8 cellular contexts compared by ENCODE assay signal in genomic region chr3:170563712-170564423, GRCh38. TPM values are rescaled to one million over a fixed set of nuclear protein-coding genes. Genes with fewer than 3 reads are reported as not detected.
DNase-seq lines count a peak whose midpoint lies in the region; ATAC-seq and TF ChIP-seq lines count a peak whose summit lies in the region.

No MANE protein-coding gene starts in this region.

- TF ChIP-seq POLR2A in erythroblast (IDR thresholded peaks at IDR 0.05; ENCODE audit: low read length): no peak

- peaks cover 29% of the 10 kb centered on the region for H3K4me1 Mint-ChIP-seq in activated CD8-positive, alpha-beta memory T cell treated with anti-CD3 and anti-CD28 coated beads, Interleukin-2, amount 10 ng/mL, durations not matched to agents 7 days and 5 days

- H3K4me3 ChIP-seq in HFF-Myc (replicated peaks; ENCODE audit: low read depth, low read length) (no peak overlapping the region), fibroblast of mammary gland (ENCODE audit: control insufficient read depth, low read depth, low read length) (no peak overlapping the region)

- no peaks in the 10 kb centered on the region for H3K36me3 Mint-ChIP-seq in activated CD8-positive, alpha-beta memory T cell treated with anti-CD3 and anti-CD28 coated beads, Interleukin-2, amount 10 ng/mL, durations not matched to agents 7 days and 5 days

- H3K4me3 Mint-ChIP-seq in activated CD8-positive, alpha-beta memory T cell treated with anti-CD3 and anti-CD28 coated beads, Interleukin-2, amount 10 ng/mL, durations not matched to agents 7 days and 5 days: peak overlapping the region; percentile 36

- TF ChIP-seq CTCF in HFF-Myc (IDR thresholded peaks at IDR 0.05; ENCODE audit: low read depth, low read length, missing control alignments) (no peak), fibroblast of mammary gland (conservative IDR thresholded peaks at IDR 0.05; ENCODE audit: control insufficient read depth, insufficient read depth, low read depth, low read length) (no peak)

- ATAC-seq in activated CD8-positive, alpha-beta memory T cell treated with anti-CD3 and anti-CD28 coated beads, Interleukin-2, amount 10 ng/mL, durations not matched to agents 7 days and 5 days: peak; percentile 84

- H3K9me3 Mint-ChIP-seq in activated CD8-positive, alpha-beta memory T cell treated with anti-CD3 and anti-CD28 coated beads, Interleukin-2, amount 10 ng/mL, durations not matched to agents 7 days and 5 days (ENCODE audit: low read depth): peaks cover 2% of the 10 kb centered on the region

- peaks cover 42% of the 10 kb centered on the region for H3K27me3 Mint-ChIP-seq in activated CD8-positive, alpha-beta memory T cell treated with anti-CD3 and anti-CD28 coated beads, Interleukin-2, amount 10 ng/mL, durations not matched to agents 7 days and 5 days

- peak; percentile 58 for DNase-seq in activated CD8-positive, alpha-beta memory T cell treated with anti-CD3 and anti-CD28 coated beads, Interleukin-2, amount 10 ng/mL, durations not matched to agents 7 days and 5 days
- no peak for DNase-seq in activated CD8-positive, alpha-beta memory T cell treated with anti-CD3 and anti-CD28 coated beads, Interleukin-2, amount 50 U/mL, for 4 hours
- DNase-seq in HFF-Myc (ENCODE audit: extremely low read depth, low read depth) (peak; percentile 56), NCI-H2227 treated with DMSO at 0.1 percent for 48 hours (lab: John Stamatoyannopoulos, UW) (peak; percentile 63), fibroblast of mammary gland (ENCODE audit: low read depth) (peak; percentile 73), erythroblast (lab: John Stamatoyannopoulos, UW) (no peak), mesenteric fat pad (ENCODE audit: low spot score) (no peak), HPDE6-E6E7 (ENCODE audit: extremely low spot score) (no peak)

- CTCF ChIA-PET in activated CD8-positive, alpha-beta memory T cell treated with anti-CD3 and anti-CD28 coated beads, Interleukin-2, amount 10 ng/mL, durations not matched to agents 7 days and 5 days (lab: Charles Lee): interaction anchor here (0.7 kb wide), 1 partner anchor 1595 kb away, joined by 3 read pairs; no protein-coding TSS in a partner anchor

- H3K27ac Mint-ChIP-seq in activated CD8-positive, alpha-beta memory T cell treated with anti-CD3 and anti-CD28 coated beads, Interleukin-2, amount 10 ng/mL, durations not matched to agents 7 days and 5 days: no peak overlapping the region

RNA-seq across cellular contexts. Expression of gene SLC7A14, which starts 22.0 kb away (rescaled TPM):
- total RNA-seq in activated CD8-positive, alpha-beta memory T cell treated with anti-CD3 and anti-CD28 coated beads, Interleukin-2, amount 10 ng/mL, durations not matched to agents 7 days and 5 days: not detected
- not detected for total RNA-seq in mesenteric fat pad

Comparison
In these comparisons a context has a peak if more than half of its experiments do, and no peak if none do; other contexts are left out.
1. DNase-seq: peak in activated CD8-positive, alpha-beta memory T cell treated with anti-CD3 and anti-CD28 coated beads, Interleukin-2, amount 10 ng/mL, durations not matched to agents 7 days and 5 days (single experiment), HFF-Myc (single experiment), NCI-H2227 treated with DMSO at 0.1 percent for 48 hours (single experiment) and fibroblast of mammary gland (single experiment); none in activated CD8-positive, alpha-beta memory T cell treated with anti-CD3 and anti-CD28 coated beads, Interleukin-2, amount 50 U/mL, for 4 hours (single experiment), erythroblast (0 of 2), mesenteric fat pad (single experiment) and HPDE6-E6E7 (single experiment).